In the genomic region with DNA sequence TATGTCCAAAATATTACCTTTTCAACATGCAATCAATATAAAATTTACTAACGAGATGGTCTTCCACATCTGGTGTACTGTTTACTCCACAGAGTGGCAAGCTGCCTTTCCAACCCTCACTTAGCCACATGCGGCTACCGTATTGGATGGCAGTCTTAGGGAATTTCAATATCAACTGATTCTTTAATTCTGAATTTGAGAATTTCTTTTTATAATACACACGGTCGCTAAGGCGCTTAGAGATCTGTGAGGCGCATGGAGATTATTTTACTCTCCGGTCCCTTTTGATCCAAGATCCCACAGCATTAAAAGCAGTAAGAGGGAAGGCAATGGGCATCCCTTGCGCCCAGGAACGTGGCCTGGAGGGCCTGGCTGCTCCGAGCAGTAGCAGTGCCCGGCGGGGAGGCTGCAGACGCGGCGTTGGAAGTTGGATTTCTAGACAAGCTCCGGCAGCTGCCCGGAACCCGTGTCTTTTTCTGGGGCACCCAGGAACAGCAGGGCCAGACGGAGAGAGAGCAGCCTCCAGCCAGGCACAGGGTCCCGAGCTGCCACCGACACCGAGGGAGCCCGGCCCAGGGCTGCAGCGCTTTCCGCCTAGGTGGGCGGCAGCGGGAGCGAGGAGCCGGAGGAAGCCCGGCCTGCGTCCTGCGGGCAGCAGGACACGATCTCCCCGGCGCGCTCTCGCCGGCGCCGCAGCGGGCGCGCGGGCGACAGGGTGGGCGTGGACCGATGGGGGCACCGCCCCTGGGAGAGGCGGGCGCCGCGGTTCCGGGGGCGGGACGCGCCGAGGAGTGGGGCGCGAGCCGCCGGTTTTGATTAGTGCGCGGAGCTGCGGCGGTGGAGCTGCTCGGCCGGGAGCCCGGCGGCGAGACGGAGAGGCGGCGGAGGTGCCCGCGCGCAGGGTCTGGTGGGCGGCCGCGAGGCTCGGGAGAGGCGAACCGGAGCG, we compare ENCODE assay signal across 1 cellular context.
A peak's percentile ranks its signal among the peaks of the same experiment; 100 is the strongest.
TF ChIP-seq lines count a peak whose summit lies in the region.

A gene (plus strand): TSS at position 819 of the 946 bp plus-strand sequence. CDS start 402 bp downstream, outside the sequence.

TF ChIP-seq in K562, 482 proteins besides CTCF, POLR2A, EP300 and RAD21 (continued from another document and continues in another):
- TF ChIP-seq, protein P1, sequence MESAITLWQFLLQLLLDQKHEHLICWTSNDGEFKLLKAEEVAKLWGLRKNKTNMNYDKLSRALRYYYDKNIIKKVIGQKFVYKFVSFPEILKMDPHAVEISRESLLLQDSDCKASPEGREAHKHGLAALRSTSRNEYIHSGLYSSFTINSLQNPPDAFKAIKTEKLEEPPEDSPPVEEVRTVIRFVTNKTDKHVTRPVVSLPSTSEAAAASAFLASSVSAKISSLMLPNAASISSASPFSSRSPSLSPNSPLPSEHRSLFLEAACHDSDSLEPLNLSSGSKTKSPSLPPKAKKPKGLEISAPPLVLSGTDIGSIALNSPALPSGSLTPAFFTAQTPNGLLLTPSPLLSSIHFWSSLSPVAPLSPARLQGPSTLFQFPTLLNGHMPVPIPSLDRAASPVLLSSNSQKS (CRISPR knock-in tag; IDR thresholded peaks at IDR 0.05) = no peak
- no peak for TF ChIP-seq ZZZ3 (IDR thresholded peaks at IDR 0.05)
- TF ChIP-seq TRIM28 (IDR thresholded peaks at IDR 0.05) = peak; percentile 77; the same call in 1 of the 2 replicates
- no peak for TF ChIP-seq ZC3H11A (IDR thresholded peaks at IDR 0.05; ENCODE audit: low read depth, low read length)
- TF ChIP-seq PHF8 (IDR thresholded peaks at IDR 0.05; ENCODE audit: borderline replicate concordance, low read length) = peak; percentile 92
- TF ChIP-seq, protein P2, sequence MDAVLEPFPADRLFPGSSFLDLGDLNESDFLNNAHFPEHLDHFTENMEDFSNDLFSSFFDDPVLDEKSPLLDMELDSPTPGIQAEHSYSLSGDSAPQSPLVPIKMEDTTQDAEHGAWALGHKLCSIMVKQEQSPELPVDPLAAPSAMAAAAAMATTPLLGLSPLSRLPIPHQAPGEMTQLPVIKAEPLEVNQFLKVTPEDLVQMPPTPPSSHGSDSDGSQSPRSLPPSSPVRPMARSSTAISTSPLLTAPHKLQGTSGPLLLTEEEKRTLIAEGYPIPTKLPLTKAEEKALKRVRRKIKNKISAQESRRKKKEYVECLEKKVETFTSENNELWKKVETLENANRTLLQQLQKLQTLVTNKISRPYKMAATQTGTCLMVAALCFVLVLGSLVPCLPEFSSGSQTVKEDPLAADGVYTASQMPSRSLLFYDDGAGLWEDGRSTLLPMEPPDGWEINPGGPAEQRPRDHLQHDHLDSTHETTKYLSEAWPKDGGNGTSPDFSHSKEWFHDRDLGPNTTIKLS (IDR thresholded peaks at IDR 0.05; ENCODE audit: borderline replicate concordance, low read depth) = peak; percentile 74
- TF ChIP-seq ZBTB7A (IDR thresholded peaks at IDR 0.05; ENCODE audit: borderline replicate concordance, control insufficient read depth, low read depth, low read length) = peak; percentile 81; the same call in 1 of the 2 replicates
- TF ChIP-seq U2AF2 (optimal IDR thresholded peaks at IDR 0.05; ENCODE audit: low read depth, low read length) = no peak
- TF ChIP-seq HDAC8 (tag; IDR thresholded peaks at IDR 0.05) = 0 out of 2 replicates have a peak, but pooled peaks have one; percentile 43
- peak; percentile 94 for TF ChIP-seq POLR2AphosphoS5 (IDR thresholded peaks at IDR 0.05; ENCODE audit: control insufficient read depth, insufficient read depth, low read depth, low read length)
- TF ChIP-seq CXXC5 (CRISPR knock-in tag; IDR thresholded peaks at IDR 0.05) = peak; percentile 92
- peak; percentile 92 for TF ChIP-seq SMAD4 (CRISPR knock-in tag; conservative IDR thresholded peaks at IDR 0.05)
- 0 out of 2 replicates have a peak, but pooled peaks have one; percentile 13 for TF ChIP-seq MXI1 (IDR thresholded peaks at IDR 0.05; ENCODE audit: low read depth, low read length)
- TF ChIP-seq ZEB2 (IDR thresholded peaks at IDR 0.05) = no peak
- peak; percentile 74; the same call in 1 of the 2 replicates for TF ChIP-seq TARDBP (IDR thresholded peaks at IDR 0.05)
- TF ChIP-seq ZNF445 (CRISPR knock-in tag; IDR thresholded peaks at IDR 0.05; ENCODE audit: low read depth) = 0 out of 2 replicates have a peak, but pooled peaks have one; percentile 58
- TF ChIP-seq ZNF707 (CRISPR knock-in tag; conservative IDR thresholded peaks at IDR 0.05) = no peak
- peak; percentile 79 for TF ChIP-seq EGR1 (conservative IDR thresholded peaks at IDR 0.05)
- no peak for TF ChIP-seq STAG1 (CRISPR knock-in tag; IDR thresholded peaks at IDR 0.05; ENCODE audit: borderline replicate concordance)
- peak; percentile 51 for TF ChIP-seq PHF20 (IDR thresholded peaks at IDR 0.05; ENCODE audit: partially characterized antibody)
- TF ChIP-seq MEIS2 (IDR thresholded peaks at IDR 0.05; ENCODE audit: partially characterized antibody) = peak; percentile 29
- no peak for TF ChIP-seq CSDE1 (IDR thresholded peaks at IDR 0.05)
- TF ChIP-seq FOXM1 (IDR thresholded peaks at IDR 0.05; ENCODE audit: low read depth) = no peak
- TF ChIP-seq FOXM1 (CRISPR knock-in tag; IDR thresholded peaks at IDR 0.05; ENCODE audit: low read depth) = no peak
- no peak; the same call in 1 of the 2 replicates for TF ChIP-seq HCFC1 (IDR thresholded peaks at IDR 0.05; ENCODE audit: low read depth, low read length)
- 0 out of 2 replicates have a peak, but pooled peaks have one; percentile 16 for TF ChIP-seq ZNF239 (CRISPR knock-in tag; IDR thresholded peaks at IDR 0.05)
- TF ChIP-seq, protein P3, sequence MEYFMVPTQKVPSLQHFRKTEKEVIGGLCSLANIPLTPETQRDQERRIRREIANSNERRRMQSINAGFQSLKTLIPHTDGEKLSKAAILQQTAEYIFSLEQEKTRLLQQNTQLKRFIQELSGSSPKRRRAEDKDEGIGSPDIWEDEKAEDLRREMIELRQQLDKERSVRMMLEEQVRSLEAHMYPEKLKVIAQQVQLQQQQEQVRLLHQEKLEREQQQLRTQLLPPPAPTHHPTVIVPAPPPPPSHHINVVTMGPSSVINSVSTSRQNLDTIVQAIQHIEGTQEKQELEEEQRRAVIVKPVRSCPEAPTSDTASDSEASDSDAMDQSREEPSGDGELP (CRISPR knock-in tag; IDR thresholded peaks at IDR 0.05; ENCODE audit: borderline replicate concordance) = peak; percentile 42; the same call in 1 of the 2 replicates
- 0 out of 4 replicates have a peak, but pooled peaks of 1 of the 2 experiments have one; percentile 21 for TF ChIP-seq TBL1XR1 (IDR thresholded peaks at IDR 0.05; ENCODE audit: low read length in 2 of 2)
- 0 out of 2 replicates have a peak, but pooled peaks have one; percentile 11 for TF ChIP-seq RNF2 (IDR thresholded peaks at IDR 0.05)
- no peak; the same call in 1 of the 2 replicates for TF ChIP-seq JUND (IDR thresholded peaks at IDR 0.05; ENCODE audit: borderline replicate concordance, low read depth, low read length)
- TF ChIP-seq JUND (tag; IDR thresholded peaks at IDR 0.05; ENCODE audit: borderline replicate concordance, low read depth, low read length) = no peak; the same call in 2 of the 3 replicates
- TF ChIP-seq POLR2G (IDR thresholded peaks at IDR 0.05; ENCODE audit: low read depth, low read length) = peak; percentile 98
- 0 out of 2 replicates have a peak, but pooled peaks have one; percentile 12 for TF ChIP-seq XRCC5 (IDR thresholded peaks at IDR 0.05; ENCODE audit: low read depth, low read length)
- peak; percentile 50; the same call in 1 of the 2 replicates for TF ChIP-seq ELF1 (tag; IDR thresholded peaks at IDR 0.05)
- no peak for TF ChIP-seq ZSCAN29 (IDR thresholded peaks at IDR 0.05)
- peak; percentile 85 to 91; a peak in 3 of 4 replicates for TF ChIP-seq NONO (IDR thresholded peaks at IDR 0.05; ENCODE audit: low read depth in 2 of 2, low read length in 1 of 2)
- TF ChIP-seq BCOR (IDR thresholded peaks at IDR 0.05) = peak; percentile 72
- TF ChIP-seq, protein P4, sequence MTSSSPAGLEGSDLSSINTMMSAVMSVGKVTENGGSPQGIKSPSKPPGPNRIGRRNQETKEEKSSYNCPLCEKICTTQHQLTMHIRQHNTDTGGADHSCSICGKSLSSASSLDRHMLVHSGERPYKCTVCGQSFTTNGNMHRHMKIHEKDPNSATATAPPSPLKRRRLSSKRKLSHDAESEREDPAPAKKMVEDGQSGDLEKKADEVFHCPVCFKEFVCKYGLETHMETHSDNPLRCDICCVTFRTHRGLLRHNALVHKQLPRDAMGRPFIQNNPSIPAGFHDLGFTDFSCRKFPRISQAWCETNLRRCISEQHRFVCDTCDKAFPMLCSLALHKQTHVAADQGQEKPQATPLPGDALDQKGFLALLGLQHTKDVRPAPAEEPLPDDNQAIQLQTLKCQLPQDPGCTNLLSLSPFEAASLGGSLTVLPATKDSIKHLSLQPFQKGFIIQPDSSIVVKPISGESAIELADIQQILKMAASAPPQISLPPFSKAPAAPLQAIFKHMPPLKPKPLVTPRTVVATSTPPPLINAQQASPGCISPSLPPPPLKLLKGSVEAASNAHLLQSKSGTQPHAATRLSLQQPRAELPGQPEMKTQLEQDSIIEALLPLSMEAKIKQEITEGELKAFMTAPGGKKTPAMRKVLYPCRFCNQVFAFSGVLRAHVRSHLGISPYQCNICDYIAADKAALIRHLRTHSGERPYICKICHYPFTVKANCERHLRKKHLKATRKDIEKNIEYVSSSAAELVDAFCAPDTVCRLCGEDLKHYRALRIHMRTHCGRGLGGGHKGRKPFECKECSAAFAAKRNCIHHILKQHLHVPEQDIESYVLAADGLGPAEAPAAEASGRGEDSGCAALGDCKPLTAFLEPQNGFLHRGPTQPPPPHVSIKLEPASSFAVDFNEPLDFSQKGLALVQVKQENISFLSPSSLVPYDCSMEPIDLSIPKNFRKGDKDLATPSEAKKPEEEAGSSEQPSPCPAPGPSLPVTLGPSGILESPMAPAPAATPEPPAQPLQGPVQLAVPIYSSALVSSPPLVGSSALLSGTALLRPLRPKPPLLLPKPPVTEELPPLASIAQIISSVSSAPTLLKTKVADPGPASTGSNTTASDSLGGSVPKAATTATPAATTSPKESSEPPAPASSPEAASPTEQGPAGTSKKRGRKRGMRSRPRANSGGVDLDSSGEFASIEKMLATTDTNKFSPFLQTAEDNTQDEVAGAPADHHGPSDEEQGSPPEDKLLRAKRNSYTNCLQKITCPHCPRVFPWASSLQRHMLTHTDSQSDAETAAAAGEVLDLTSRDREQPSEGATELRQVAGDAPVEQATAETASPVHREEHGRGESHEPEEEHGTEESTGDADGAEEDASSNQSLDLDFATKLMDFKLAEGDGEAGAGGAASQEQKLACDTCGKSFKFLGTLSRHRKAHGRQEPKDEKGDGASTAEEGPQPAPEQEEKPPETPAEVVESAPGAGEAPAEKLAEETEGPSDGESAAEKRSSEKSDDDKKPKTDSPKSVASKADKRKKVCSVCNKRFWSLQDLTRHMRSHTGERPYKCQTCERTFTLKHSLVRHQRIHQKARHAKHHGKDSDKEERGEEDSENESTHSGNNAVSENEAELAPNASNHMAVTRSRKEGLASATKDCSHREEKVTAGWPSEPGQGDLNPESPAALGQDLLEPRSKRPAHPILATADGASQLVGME (CRISPR knock-in tag; IDR thresholded peaks at IDR 0.05) = peak; percentile 44; the same call in 1 of the 2 replicates
- TF ChIP-seq FUS (optimal IDR thresholded peaks at IDR 0.05; ENCODE audit: low read depth, low read length) = no peak
- TF ChIP-seq MAZ (CRISPR knock-in tag; conservative IDR thresholded peaks at IDR 0.05 in 1 of 2, IDR thresholded peaks at IDR 0.05 in 1 of 2) = peak; percentile 56 to 77
- 0 out of 2 replicates have a peak, but pooled peaks have one; percentile 5 for TF ChIP-seq BHLHE40 (IDR thresholded peaks at IDR 0.05; ENCODE audit: low read length)
- 0 out of 2 replicates have a peak, but pooled peaks have one; percentile 34 for TF ChIP-seq HDAC2 (IDR thresholded peaks at IDR 0.05)
- 0 out of 2 replicates have a peak, but pooled peaks have one; percentile 44 for TF ChIP-seq NR2F6 (CRISPR knock-in tag; IDR thresholded peaks at IDR 0.05)
- peak; percentile 54 for TF ChIP-seq L3MBTL2 (IDR thresholded peaks at IDR 0.05)
- TF ChIP-seq TBP (optimal IDR thresholded peaks at IDR 0.05; ENCODE audit: low read depth, low read length) = peak; percentile 80
- TF ChIP-seq, protein P5, sequence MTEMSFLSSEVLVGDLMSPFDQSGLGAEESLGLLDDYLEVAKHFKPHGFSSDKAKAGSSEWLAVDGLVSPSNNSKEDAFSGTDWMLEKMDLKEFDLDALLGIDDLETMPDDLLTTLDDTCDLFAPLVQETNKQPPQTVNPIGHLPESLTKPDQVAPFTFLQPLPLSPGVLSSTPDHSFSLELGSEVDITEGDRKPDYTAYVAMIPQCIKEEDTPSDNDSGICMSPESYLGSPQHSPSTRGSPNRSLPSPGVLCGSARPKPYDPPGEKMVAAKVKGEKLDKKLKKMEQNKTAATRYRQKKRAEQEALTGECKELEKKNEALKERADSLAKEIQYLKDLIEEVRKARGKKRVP (CRISPR knock-in tag; IDR thresholded peaks at IDR 0.05) = peak; percentile 33; the same call in 1 of the 2 replicates
- TF ChIP-seq, protein P6, sequence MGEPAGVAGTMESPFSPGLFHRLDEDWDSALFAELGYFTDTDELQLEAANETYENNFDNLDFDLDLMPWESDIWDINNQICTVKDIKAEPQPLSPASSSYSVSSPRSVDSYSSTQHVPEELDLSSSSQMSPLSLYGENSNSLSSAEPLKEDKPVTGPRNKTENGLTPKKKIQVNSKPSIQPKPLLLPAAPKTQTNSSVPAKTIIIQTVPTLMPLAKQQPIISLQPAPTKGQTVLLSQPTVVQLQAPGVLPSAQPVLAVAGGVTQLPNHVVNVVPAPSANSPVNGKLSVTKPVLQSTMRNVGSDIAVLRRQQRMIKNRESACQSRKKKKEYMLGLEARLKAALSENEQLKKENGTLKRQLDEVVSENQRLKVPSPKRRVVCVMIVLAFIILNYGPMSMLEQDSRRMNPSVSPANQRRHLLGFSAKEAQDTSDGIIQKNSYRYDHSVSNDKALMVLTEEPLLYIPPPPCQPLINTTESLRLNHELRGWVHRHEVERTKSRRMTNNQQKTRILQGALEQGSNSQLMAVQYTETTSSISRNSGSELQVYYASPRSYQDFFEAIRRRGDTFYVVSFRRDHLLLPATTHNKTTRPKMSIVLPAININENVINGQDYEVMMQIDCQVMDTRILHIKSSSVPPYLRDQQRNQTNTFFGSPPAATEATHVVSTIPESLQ (CRISPR knock-in tag; IDR thresholded peaks at IDR 0.05) = peak; percentile 36; the same call in 1 of the 2 replicates
- no peak for TF ChIP-seq CCAR2 (IDR thresholded peaks at IDR 0.05; ENCODE audit: low read depth, low read length)
